In genomic region chr7:763762-764161, GRCh38 we compare ENCODE assay signal across 17 cellular contexts.
"Had no signal": no experiment of that assay in that cellular context is flagged by ENCODE, and none has a peak within 500 bp of the region (broad histone marks: within the 10 kb centered on the region; RNA-seq: fewer than 3 reads in every experiment).

No MANE protein-coding gene starts in this region.

- DNase-seq: activated CD4-positive, alpha-beta memory T cell treated with anti-CD3 and anti-CD28 coated beads, Interleukin-2, amount 10 ng/mL, durations not matched to agents 7 days and 5 days; activated CD4-positive, alpha-beta T cell treated with anti-CD3 and anti-CD28 coated beads, Interleukin-2, amount 10 ng/mL, durations not matched to agents 24 days and 14 days; activated effector memory CD4-positive, alpha-beta T cell treated with Interleukin-2 at 50 U/mL for 16 hours; activated naive CD4-positive, alpha-beta T cell treated with anti-CD3 and anti-CD28 coated beads for 36 hours; activated naive CD8-positive, alpha-beta T cell treated with anti-CD3 and anti-CD28 coated beads, Interleukin-2, amount 10 ng/mL, durations not matched to agents 7 days and 5 days; activated T-cell treated with anti-CD3 and anti-CD28 coated beads, Interleukin-2, amount 50 U/mL, for 72 hours; amniotic stem cell; endodermal cell; esophagus squamous epithelium; gastrocnemius medialis; hippocampal formation; kidney glomerular epithelial cell; left ventricle myocardium inferior; spleen; stimulated activated CD4-positive, alpha-beta T cell treated with anti-CD3 and anti-CD28 coated beads, Interleukin-4, amount 100 ng/mL, for 24 hours; tibial artery had no signal

- ATAC-seq: activated T-cell treated with anti-CD3 and anti-CD28 coated beads, Interleukin-2, amount 50 U/mL, for 72 hours; gastrocnemius medialis; naive thymus-derived CD8-positive, alpha-beta T cell had no signal
